7 cellular contexts compared by ENCODE assay signal in genomic region chr5:140569197-140569596, GRCh38.
A peak's percentile ranks its signal among the peaks of the same experiment; 100 is the strongest.
DNase-seq lines count a peak whose midpoint lies in the region; ATAC-seq and TF ChIP-seq lines count a peak whose summit lies in the region.

No MANE protein-coding gene starts in this region.

- peak overlapping the region; percentile 94 to 98 for H3K27ac Mint-ChIP-seq in effector memory CD8-positive, alpha-beta T cell
- H3K27ac Mint-ChIP-seq in stimulated activated memory B cell treated with anti-CD40 and anti-IgM and Interleukin-4, amounts not matched to agents 10 μg/mL and 1 μg/mL and 100 μg/mL, for 72 hours: peak overlapping the region; percentile 84

- peaks cover 21% of the 10 kb centered on the region for H3K36me3 Mint-ChIP-seq in effector memory CD8-positive, alpha-beta T cell (ENCODE audit: insufficient read depth)
- peaks cover 46% of the 10 kb centered on the region for H3K36me3 Mint-ChIP-seq in stimulated activated memory B cell treated with anti-CD40 and anti-IgM and Interleukin-4, amounts not matched to agents 10 μg/mL and 1 μg/mL and 100 μg/mL, for 72 hours

- TF ChIP-seq POLR2A in GM18951 (IDR thresholded peaks at IDR 0.05; ENCODE audit: extremely low read depth, insufficient read depth, insufficient read length): peak; percentile 37

- no peaks in the 10 kb centered on the region for H3K27me3 Mint-ChIP-seq in effector memory CD8-positive, alpha-beta T cell
- H3K27me3 Mint-ChIP-seq in stimulated activated memory B cell treated with anti-CD40 and anti-IgM and Interleukin-4, amounts not matched to agents 10 μg/mL and 1 μg/mL and 100 μg/mL, for 72 hours: no peaks in the 10 kb centered on the region

- no peak for DNase-seq in effector memory CD8-positive, alpha-beta T cell
- DNase-seq in NCI-H1417 (lab: John Stamatoyannopoulos, UW): no peak
- DNase-seq in AG08395 (ENCODE audit: low spot score): no peak

- H3K4me3 Mint-ChIP-seq in effector memory CD8-positive, alpha-beta T cell: peak overlapping the region; percentile 41 to 70
- H3K4me3 Mint-ChIP-seq in stimulated activated memory B cell treated with anti-CD40 and anti-IgM and Interleukin-4, amounts not matched to agents 10 μg/mL and 1 μg/mL and 100 μg/mL, for 72 hours: no peak overlapping the region

- H3K4me1 Mint-ChIP-seq in effector memory CD8-positive, alpha-beta T cell (ENCODE audit: low read depth in 2 of 2): peaks cover 34 to 43% of the 10 kb centered on the region in 2 donors
- H3K4me1 Mint-ChIP-seq in stimulated activated memory B cell treated with anti-CD40 and anti-IgM and Interleukin-4, amounts not matched to agents 10 μg/mL and 1 μg/mL and 100 μg/mL, for 72 hours: peaks cover 52% of the 10 kb centered on the region

- ATAC-seq in HG03432 (IDR thresholded peaks at IDR 0.05; ENCODE audit: unreplicated experiment) (peak; percentile 23), HG02610 (IDR thresholded peaks at IDR 0.05; ENCODE audit: unreplicated experiment) (no peak)
- ATAC-seq in effector memory CD8-positive, alpha-beta T cell (replicated peaks): no peak
- ATAC-seq in stimulated activated memory B cell treated with anti-CD40 and anti-IgM and Interleukin-4, amounts not matched to agents 10 μg/mL and 1 μg/mL and 100 μg/mL, for 72 hours: no peak

- H3K9me3 Mint-ChIP-seq in effector memory CD8-positive, alpha-beta T cell: no peaks in the 10 kb centered on the region
- no peaks in the 10 kb centered on the region for H3K9me3 Mint-ChIP-seq in stimulated activated memory B cell treated with anti-CD40 and anti-IgM and Interleukin-4, amounts not matched to agents 10 μg/mL and 1 μg/mL and 100 μg/mL, for 72 hours

- in situ Hi-C loops in GM18951 (cut with MboI; ENCODE audit: low sequenced_read_pairs, unreplicated experiment): no loop called here
